In the genomic region with DNA sequence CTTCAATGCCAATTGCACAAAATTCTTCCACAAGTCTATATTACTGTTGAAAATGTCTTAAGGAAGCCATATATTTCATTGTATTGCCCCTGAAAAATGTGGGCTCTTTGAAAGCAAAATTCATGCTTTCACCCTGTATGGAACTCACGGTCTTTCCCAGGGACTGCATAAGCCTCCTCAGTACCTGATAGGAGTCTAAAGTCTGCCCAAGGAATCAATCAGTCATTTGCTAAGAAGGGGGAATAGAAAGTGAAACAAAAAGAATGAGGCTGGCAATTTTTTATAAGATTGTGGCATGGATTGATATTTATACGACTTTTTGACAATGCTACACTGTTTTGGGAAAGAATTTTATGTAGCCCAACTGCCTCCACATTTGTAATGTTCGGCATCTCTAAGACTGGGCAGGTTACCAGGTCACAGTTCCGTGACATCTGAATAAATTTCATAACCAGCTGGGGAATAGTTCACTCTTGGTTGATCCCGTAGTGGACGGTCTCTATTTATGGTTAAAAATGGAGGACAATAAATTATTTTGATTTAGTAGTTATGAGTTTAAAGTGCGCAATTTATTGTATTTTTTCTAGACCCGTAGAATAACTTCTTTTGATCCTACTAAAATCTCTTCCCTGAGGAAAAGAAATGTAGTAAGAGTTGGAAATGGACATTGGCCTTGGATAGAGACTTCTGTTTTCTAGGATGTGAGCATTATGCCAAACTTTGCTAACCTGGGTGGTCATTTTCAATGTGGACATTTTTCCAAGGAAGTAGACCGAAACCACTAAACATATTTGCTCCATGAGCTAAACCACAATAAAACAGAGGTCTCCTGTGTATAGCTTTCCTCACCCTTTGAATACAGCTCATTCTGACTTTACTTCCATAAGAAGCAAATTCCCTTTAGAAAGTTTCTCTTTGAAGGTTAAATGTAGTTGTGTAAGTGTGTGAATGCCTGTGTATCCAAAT, we compare ENCODE assay signal across 1 cellular context.
TF ChIP-seq lines count a peak whose summit lies in the region.

No MANE protein-coding gene starts in this region.

TF ChIP-seq in GM12878, 131 proteins besides CTCF, POLR2A, EP300 and RAD21 (continued from another document):
- TF ChIP-seq, protein P1, sequence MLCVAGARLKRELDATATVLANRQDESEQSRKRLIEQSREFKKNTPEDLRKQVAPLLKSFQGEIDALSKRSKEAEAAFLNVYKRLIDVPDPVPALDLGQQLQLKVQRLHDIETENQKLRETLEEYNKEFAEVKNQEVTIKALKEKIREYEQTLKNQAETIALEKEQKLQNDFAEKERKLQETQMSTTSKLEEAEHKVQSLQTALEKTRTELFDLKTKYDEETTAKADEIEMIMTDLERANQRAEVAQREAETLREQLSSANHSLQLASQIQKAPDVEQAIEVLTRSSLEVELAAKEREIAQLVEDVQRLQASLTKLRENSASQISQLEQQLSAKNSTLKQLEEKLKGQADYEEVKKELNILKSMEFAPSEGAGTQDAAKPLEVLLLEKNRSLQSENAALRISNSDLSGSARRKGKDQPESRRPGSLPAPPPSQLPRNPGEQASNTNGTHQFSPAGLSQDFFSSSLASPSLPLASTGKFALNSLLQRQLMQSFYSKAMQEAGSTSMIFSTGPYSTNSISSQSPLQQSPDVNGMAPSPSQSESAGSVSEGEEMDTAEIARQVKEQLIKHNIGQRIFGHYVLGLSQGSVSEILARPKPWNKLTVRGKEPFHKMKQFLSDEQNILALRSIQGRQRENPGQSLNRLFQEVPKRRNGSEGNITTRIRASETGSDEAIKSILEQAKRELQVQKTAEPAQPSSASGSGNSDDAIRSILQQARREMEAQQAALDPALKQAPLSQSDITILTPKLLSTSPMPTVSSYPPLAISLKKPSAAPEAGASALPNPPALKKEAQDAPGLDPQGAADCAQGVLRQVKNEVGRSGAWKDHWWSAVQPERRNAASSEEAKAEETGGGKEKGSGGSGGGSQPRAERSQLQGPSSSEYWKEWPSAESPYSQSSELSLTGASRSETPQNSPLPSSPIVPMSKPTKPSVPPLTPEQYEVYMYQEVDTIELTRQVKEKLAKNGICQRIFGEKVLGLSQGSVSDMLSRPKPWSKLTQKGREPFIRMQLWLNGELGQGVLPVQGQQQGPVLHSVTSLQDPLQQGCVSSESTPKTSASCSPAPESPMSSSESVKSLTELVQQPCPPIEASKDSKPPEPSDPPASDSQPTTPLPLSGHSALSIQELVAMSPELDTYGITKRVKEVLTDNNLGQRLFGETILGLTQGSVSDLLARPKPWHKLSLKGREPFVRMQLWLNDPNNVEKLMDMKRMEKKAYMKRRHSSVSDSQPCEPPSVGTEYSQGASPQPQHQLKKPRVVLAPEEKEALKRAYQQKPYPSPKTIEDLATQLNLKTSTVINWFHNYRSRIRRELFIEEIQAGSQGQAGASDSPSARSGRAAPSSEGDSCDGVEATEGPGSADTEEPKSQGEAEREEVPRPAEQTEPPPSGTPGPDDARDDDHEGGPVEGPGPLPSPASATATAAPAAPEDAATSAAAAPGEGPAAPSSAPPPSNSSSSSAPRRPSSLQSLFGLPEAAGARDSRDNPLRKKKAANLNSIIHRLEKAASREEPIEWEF (IDR thresholded peaks at IDR 0.05; ENCODE audit: insufficient replicate concordance, low read depth, low read length) = no peak
- TF ChIP-seq, protein P2, sequence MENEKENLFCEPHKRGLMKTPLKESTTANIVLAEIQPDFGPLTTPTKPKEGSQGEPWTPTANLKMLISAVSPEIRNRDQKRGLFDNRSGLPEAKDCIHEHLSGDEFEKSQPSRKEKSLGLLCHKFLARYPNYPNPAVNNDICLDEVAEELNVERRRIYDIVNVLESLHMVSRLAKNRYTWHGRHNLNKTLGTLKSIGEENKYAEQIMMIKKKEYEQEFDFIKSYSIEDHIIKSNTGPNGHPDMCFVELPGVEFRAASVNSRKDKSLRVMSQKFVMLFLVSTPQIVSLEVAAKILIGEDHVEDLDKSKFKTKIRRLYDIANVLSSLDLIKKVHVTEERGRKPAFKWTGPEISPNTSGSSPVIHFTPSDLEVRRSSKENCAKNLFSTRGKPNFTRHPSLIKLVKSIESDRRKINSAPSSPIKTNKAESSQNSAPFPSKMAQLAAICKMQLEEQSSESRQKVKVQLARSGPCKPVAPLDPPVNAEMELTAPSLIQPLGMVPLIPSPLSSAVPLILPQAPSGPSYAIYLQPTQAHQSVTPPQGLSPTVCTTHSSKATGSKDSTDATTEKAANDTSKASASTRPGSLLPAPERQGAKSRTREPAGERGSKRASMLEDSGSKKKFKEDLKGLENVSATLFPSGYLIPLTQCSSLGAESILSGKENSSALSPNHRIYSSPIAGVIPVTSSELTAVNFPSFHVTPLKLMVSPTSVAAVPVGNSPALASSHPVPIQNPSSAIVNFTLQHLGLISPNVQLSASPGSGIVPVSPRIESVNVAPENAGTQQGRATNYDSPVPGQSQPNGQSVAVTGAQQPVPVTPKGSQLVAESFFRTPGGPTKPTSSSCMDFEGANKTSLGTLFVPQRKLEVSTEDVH (IDR thresholded peaks at IDR 0.05; ENCODE audit: low read depth, partially characterized antibody) = no peak
- TF ChIP-seq MYB (IDR thresholded peaks at IDR 0.05; ENCODE audit: borderline replicate concordance, low read depth, low read length) (no peak), TBL1XR1 (IDR thresholded peaks at IDR 0.05; ENCODE audit: low read depth, low read length) (no peak), IRF4 (IDR thresholded peaks at IDR 0.05; ENCODE audit: low read depth, low read length) (no peak), BMI1 (IDR thresholded peaks at IDR 0.05; ENCODE audit: borderline replicate concordance) (no peak), SRF (IDR thresholded peaks at IDR 0.05; ENCODE audit: low read depth in 2 of 2, low read length in 2 of 2) (no peak), MLLT1 (IDR thresholded peaks at IDR 0.05) (no peak), ZNF274 (IDR thresholded peaks at IDR 0.05; ENCODE audit: insufficient read depth, insufficient read length) (no peak), RELA (IDR thresholded peaks at IDR 0.05; ENCODE audit: borderline replicate concordance, partially characterized antibody) (no peak), STAT1 (conservative IDR thresholded peaks at IDR 0.05) (no peak), NFXL1 (IDR thresholded peaks at IDR 0.05; ENCODE audit: borderline replicate concordance) (no peak), BHLHE40 (IDR thresholded peaks at IDR 0.05; ENCODE audit: borderline replicate concordance in 1 of 2, low read depth in 2 of 2, low read length in 1 of 2) (no peak), ZNF384 (IDR thresholded peaks at IDR 0.05; ENCODE audit: borderline replicate concordance, low read depth, low read length) (no peak), IKZF2 (IDR thresholded peaks at IDR 0.05) (no peak)
- TF ChIP-seq, protein P3, sequence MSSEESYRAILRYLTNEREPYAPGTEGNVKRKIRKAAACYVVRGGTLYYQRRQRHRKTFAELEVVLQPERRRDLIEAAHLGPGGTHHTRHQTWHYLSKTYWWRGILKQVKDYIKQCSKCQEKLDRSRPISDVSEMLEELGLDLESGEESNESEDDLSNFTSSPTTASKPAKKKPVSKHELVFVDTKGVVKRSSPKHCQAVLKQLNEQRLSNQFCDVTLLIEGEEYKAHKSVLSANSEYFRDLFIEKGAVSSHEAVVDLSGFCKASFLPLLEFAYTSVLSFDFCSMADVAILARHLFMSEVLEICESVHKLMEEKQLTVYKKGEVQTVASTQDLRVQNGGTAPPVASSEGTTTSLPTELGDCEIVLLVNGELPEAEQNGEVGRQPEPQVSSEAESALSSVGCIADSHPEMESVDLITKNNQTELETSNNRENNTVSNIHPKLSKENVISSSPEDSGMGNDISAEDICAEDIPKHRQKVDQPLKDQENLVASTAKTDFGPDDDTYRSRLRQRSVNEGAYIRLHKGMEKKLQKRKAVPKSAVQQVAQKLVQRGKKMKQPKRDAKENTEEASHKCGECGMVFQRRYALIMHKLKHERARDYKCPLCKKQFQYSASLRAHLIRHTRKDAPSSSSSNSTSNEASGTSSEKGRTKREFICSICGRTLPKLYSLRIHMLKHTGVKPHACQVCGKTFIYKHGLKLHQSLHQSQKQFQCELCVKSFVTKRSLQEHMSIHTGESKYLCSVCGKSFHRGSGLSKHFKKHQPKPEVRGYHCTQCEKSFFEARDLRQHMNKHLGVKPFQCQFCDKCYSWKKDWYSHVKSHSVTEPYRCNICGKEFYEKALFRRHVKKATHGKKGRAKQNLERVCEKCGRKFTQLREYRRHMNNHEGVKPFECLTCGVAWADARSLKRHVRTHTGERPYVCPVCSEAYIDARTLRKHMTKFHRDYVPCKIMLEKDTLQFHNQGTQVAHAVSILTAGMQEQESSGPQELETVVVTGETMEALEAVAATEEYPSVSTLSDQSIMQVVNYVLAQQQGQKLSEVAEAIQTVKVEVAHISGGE (CRISPR knock-in tag; IDR thresholded peaks at IDR 0.05) = no peak
- TF ChIP-seq, protein P4, sequence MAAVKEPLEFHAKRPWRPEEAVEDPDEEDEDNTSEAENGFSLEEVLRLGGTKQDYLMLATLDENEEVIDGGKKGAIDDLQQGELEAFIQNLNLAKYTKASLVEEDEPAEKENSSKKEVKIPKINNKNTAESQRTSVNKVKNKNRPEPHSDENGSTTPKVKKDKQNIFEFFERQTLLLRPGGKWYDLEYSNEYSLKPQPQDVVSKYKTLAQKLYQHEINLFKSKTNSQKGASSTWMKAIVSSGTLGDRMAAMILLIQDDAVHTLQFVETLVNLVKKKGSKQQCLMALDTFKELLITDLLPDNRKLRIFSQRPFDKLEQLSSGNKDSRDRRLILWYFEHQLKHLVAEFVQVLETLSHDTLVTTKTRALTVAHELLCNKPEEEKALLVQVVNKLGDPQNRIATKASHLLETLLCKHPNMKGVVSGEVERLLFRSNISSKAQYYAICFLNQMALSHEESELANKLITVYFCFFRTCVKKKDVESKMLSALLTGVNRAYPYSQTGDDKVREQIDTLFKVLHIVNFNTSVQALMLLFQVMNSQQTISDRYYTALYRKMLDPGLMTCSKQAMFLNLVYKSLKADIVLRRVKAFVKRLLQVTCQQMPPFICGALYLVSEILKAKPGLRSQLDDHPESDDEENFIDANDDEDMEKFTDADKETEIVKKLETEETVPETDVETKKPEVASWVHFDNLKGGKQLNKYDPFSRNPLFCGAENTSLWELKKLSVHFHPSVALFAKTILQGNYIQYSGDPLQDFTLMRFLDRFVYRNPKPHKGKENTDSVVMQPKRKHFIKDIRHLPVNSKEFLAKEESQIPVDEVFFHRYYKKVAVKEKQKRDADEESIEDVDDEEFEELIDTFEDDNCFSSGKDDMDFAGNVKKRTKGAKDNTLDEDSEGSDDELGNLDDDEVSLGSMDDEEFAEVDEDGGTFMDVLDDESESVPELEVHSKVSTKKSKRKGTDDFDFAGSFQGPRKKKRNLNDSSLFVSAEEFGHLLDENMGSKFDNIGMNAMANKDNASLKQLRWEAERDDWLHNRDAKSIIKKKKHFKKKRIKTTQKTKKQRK (IDR thresholded peaks at IDR 0.05; ENCODE audit: low read depth, low read length) = no peak
